Comparison of ENCODE assay signal across 11 cellular contexts in genomic region chr5:172985596-172985995, GRCh38. TPM values are rescaled to one million over a fixed set of nuclear protein-coding genes. Genes with fewer than 3 reads are reported as not detected.
A peak's percentile ranks its signal among the peaks of the same experiment; 100 is the strongest.
DNase-seq lines count a peak whose midpoint lies in the region; ATAC-seq and TF ChIP-seq lines count a peak whose summit lies in the region.
"Had no signal": no experiment of that assay in that cellular context is flagged by ENCODE, and none has a peak within 500 bp of the region (broad histone marks: within the 10 kb centered on the region; RNA-seq: fewer than 3 reads in every experiment).

No MANE protein-coding gene starts in this region.

- H2BK5ac ChIP-seq in IMR-90 (ENCODE audit: low read depth, low read length, poor library complexity, severe bottlenecking) (no peak overlapping the region), mesendoderm (ENCODE audit: low read length) (no peak overlapping the region)

- ATAC-seq in IMR-90 (ENCODE audit: low read depth): no peak
- no peak for ATAC-seq in HG03521 (IDR thresholded peaks at IDR 0.05; ENCODE audit: unreplicated experiment)

- H3K56ac ChIP-seq in IMR-90 (ENCODE audit: extremely low read depth, insufficient read depth, low read length): no peak overlapping the region
- H3K56ac ChIP-seq in mesendoderm (ENCODE audit: low read length): no peak overlapping the region

- H4K8ac ChIP-seq in IMR-90 (ENCODE audit: low read depth in 2 of 2, low read length in 2 of 2): no peak overlapping the region
- no peak overlapping the region for H4K8ac ChIP-seq in mesendoderm (ENCODE audit: low read depth, low read length)

- H3K36me3 Mint-ChIP-seq in CD4-positive, alpha-beta memory T cell: peaks cover 6 to 36% of the 10 kb centered on the region in 2 donors

- TF ChIP-seq CTCF in IMR-90 (conservative IDR thresholded peaks at IDR 0.05; ENCODE audit: low read depth, low read length): no peak
- TF ChIP-seq CTCF in astrocyte of the cerebellum (IDR thresholded peaks at IDR 0.05; ENCODE audit: low read depth, low read length, missing control alignments): no peak

- peak overlapping the region; percentile 31 to 97 (median 88) for H3K27ac Mint-ChIP-seq in CD4-positive, alpha-beta memory T cell

- peaks cover 10% of the 10 kb centered on the region for H3K36me3 ChIP-seq in CD4-positive, alpha-beta memory T cell (ENCODE audit: insufficient read depth, low read length)
- H3K36me3 ChIP-seq in IMR-90 (ENCODE audit: control insufficient read depth, insufficient read depth, low read length): peaks cover 18% of the 10 kb centered on the region; the same call in 1 of the 2 replicates
- H3K36me3 ChIP-seq in mesendoderm (ENCODE audit: control insufficient read depth, insufficient read depth, low read length): no peaks in the 10 kb centered on the region
- H3K36me3 ChIP-seq: right atrium auricular region had no signal

- peaks cover 24 to 70% (median 47%) of the 10 kb centered on the region in 4 donors for H3K4me1 Mint-ChIP-seq in CD4-positive, alpha-beta memory T cell

- H2AK9ac ChIP-seq in IMR-90 (replicated peaks; ENCODE audit: low read depth, low read length, poor library complexity): no peak overlapping the region

- H4K5ac ChIP-seq in IMR-90 (ENCODE audit: low read depth, low read length): no peak overlapping the region
- H4K5ac ChIP-seq in mesendoderm (ENCODE audit: low read length): no peak overlapping the region

- dilution Hi-C loops in IMR-90 (cut with HindIII; ENCODE audit: low sequenced_read_pairs, unreplicated experiment): no loop called here

- no peak overlapping the region for H3K18ac ChIP-seq in IMR-90 (ENCODE audit: low read depth, low read length)
- H3K18ac ChIP-seq in mesendoderm (ENCODE audit: low read length): no peak overlapping the region

- peaks cover 27% of the 10 kb centered on the region; the same call in 1 of the 2 replicates for H4K20me1 ChIP-seq in IMR-90 (ENCODE audit: insufficient read depth, low read length)

- TF ChIP-seq POLR2A in IMR-90 (IDR thresholded peaks at IDR 0.05; ENCODE audit: low read depth, low read length): no peak

- H3K9me3 ChIP-seq in CD4-positive, alpha-beta memory T cell (ENCODE audit: control insufficient read depth in 1 of 2, low read length in 2 of 2): no peaks in the 10 kb centered on the region
- H3K9me3 ChIP-seq in IMR-90 (ENCODE audit: control insufficient read depth, insufficient read depth, low read length): no peaks in the 10 kb centered on the region
- H3K9me3 ChIP-seq: right atrium auricular region, tibial nerve had no signal

- H2AFZ ChIP-seq in IMR-90 (replicated peaks; ENCODE audit: low read length, poor library complexity): no peak overlapping the region

- DNase-seq in CD4-positive, alpha-beta memory T cell: no peak
- DNase-seq in IMR-90 (no peak), astrocyte of the cerebellum (ENCODE audit: low read depth) (no peak), mesendoderm (no peak), COLO829 (ENCODE audit: low spot score) (no peak), ureter (ENCODE audit: low spot score) (no peak), NCI-H345 treated with DMSO at 0.1 percent for 48 hours (lab: John Stamatoyannopoulos, UW; ENCODE audit: unreplicated experiment) (no peak)
- DNase-seq: NCI-H2029 had no signal

- H2BK15ac ChIP-seq in IMR-90 (ENCODE audit: low read depth, low read length) (no peak overlapping the region), mesendoderm (replicated peaks; ENCODE audit: low read depth) (no peak overlapping the region)

- H3K27ac ChIP-seq in CD4-positive, alpha-beta memory T cell (ENCODE audit: low read depth, low read length): peak overlapping the region; percentile 28
- H3K27ac ChIP-seq in IMR-90 (ENCODE audit: insufficient read depth, low read length) (no peak overlapping the region), mesendoderm (ENCODE audit: low read depth, low read length) (no peak overlapping the region)

- no peak for TF ChIP-seq RAD21 in IMR-90 (IDR thresholded peaks at IDR 0.05; ENCODE audit: low read length)

- no peak overlapping the region for H3K23ac ChIP-seq in IMR-90 (ENCODE audit: low read depth, low read length)
- no peak overlapping the region for H3K23ac ChIP-seq in mesendoderm (ENCODE audit: low read length)

- no peaks in the 10 kb centered on the region; the same call in 1 of the 2 replicates for H3K9me1 ChIP-seq in IMR-90 (ENCODE audit: insufficient read depth, low read length)

- BruUV-seq in IMR-90 (replicated peaks; lab: Mats Ljungman, UMichigan): no TSS peak

- no peak overlapping the region for H2BK120ac ChIP-seq in IMR-90 (ENCODE audit: low read depth, low read length)
- no peak overlapping the region for H2BK120ac ChIP-seq in mesendoderm (ENCODE audit: low read depth, low read length)

- POLR2A ChIA-PET in CD4-positive, alpha-beta memory T cell (lab: Charles Lee; ENCODE audit: partially characterized antibody): interaction anchor here (1.1 to 1.8 kb wide), 2 partner anchors 26 to 71 kb away, joined by 3 to 5 read pairs; partner anchors contain the start of gene RPL26L1
- POLR2A ChIA-PET in IMR-90 (lab: Charles Lee; ENCODE audit: unreplicated experiment): no interaction called here

- no peak overlapping the region for H4K91ac ChIP-seq in IMR-90 (ENCODE audit: insufficient read depth, low read depth, low read length)

- H2AK5ac ChIP-seq in IMR-90 (ENCODE audit: low read depth, low read length): no peak overlapping the region
- no peak overlapping the region for H2AK5ac ChIP-seq in mesendoderm (ENCODE audit: low read length)

- peak overlapping the region; percentile 64 for H3K4me2 ChIP-seq in IMR-90 (ENCODE audit: low read depth, low read length)
- H3K4me2 ChIP-seq in mesendoderm (ENCODE audit: low read length): peak overlapping the region; percentile 4

- in situ Hi-C loops in IMR-90 (cut with MboI; ENCODE audit: low sequenced_read_pairs) (no loop called here), astrocyte of the cerebellum (cut with HindIII; ENCODE audit: low sequenced_read_pairs) (no loop called here)

- peak overlapping the region; percentile 65 to 97 (median 79) for H3K4me3 Mint-ChIP-seq in CD4-positive, alpha-beta memory T cell

- H3K4me1 ChIP-seq in CD4-positive, alpha-beta memory T cell (ENCODE audit: insufficient read depth, low read length): peaks cover 55% of the 10 kb centered on the region
- H3K4me1 ChIP-seq in IMR-90 (ENCODE audit: control insufficient read depth, insufficient read depth, low read length) (peaks cover 2% of the 10 kb centered on the region; the same call in 1 of the 2 replicates), mesendoderm (ENCODE audit: control insufficient read depth, low read depth, low read length) (no peaks in the 10 kb centered on the region)

- H3K4ac ChIP-seq in IMR-90 (ENCODE audit: low read depth, low read length): no peak overlapping the region
- no peak overlapping the region for H3K4ac ChIP-seq in mesendoderm (ENCODE audit: low read depth, low read length)

- intact Hi-C loops in CD4-positive, alpha-beta memory T cell (cut with micrococcal nuclease): loop anchor here (2.0 kb wide), 1 partner anchor 49 kb away; no protein-coding TSS in a partner anchor
- intact Hi-C loops in IMR-90 (cut with micrococcal nuclease): loop anchor here (2.0 kb wide), 2 partner anchors 159 to 297 kb away; partner anchors contain the start of gene BNIP1

- no peak overlapping the region; the same call in 1 of the 2 replicates for H3K9ac ChIP-seq in IMR-90 (ENCODE audit: low read depth, low read length)
- H3K9ac ChIP-seq in mesendoderm (ENCODE audit: low read length): no peak overlapping the region

- CTCF ChIA-PET in CD4-positive, alpha-beta memory T cell (lab: Charles Lee; ENCODE audit: partially characterized antibody): interaction anchor here (1.2 to 1.3 kb wide), 2 partner anchors 17 to 630 kb away, joined by 3 read pairs; no protein-coding TSS in a partner anchor
- CTCF ChIA-PET in IMR-90 (lab: Yijun Ruan, JAX): interaction anchor here (1.1 to 1.3 kb wide), 2 partner anchors 77 to 279 kb away, joined by 3 read pairs; no protein-coding TSS in a partner anchor

- peaks cover 31% of the 10 kb centered on the region for H3K79me2 ChIP-seq in mesendoderm (ENCODE audit: control insufficient read depth, insufficient read depth, low read length)

- no peak overlapping the region for H3K14ac ChIP-seq in IMR-90 (replicated peaks; ENCODE audit: low read depth, low read length)

- no peaks in the 10 kb centered on the region for H3K27me3 ChIP-seq in CD4-positive, alpha-beta memory T cell (ENCODE audit: insufficient read depth, low read length)
- H3K27me3 ChIP-seq in IMR-90 (ENCODE audit: control insufficient read depth, insufficient read depth, low read length) (no peaks in the 10 kb centered on the region), mesendoderm (ENCODE audit: insufficient read depth, low read length, poor library complexity) (no peaks in the 10 kb centered on the region)
- H3K27me3 ChIP-seq: right atrium auricular region, tibial nerve had no signal

- no peak overlapping the region for H3K4me3 ChIP-seq in CD4-positive, alpha-beta memory T cell (ENCODE audit: low read length in 2 of 2)
- H3K4me3 ChIP-seq in IMR-90 (ENCODE audit: insufficient read depth, low read depth, low read length) (0 out of 2 replicates have a peak overlapping the region, but pooled peaks have one; percentile 4), astrocyte of the cerebellum (ENCODE audit: low read depth, low read length) (peak overlapping the region; percentile 99), mesendoderm (ENCODE audit: low read length) (no peak overlapping the region)

- no peak overlapping the region for H2BK20ac ChIP-seq in IMR-90 (ENCODE audit: low read depth, low read length)

- H3K79me1 ChIP-seq in IMR-90 (ENCODE audit: low read depth in 1 of 2, low read length in 2 of 2) (peaks cover 14 to 29% of the 10 kb centered on the region in 2 experiments), mesendoderm (ENCODE audit: low read length) (peaks cover 7% of the 10 kb centered on the region)

- H3K27me3 Mint-ChIP-seq in CD4-positive, alpha-beta memory T cell: no peaks in the 10 kb centered on the region

- peaks cover 0 to 2% (median 0%) of the 10 kb centered on the region in 8 donors for H3K9me3 Mint-ChIP-seq in CD4-positive, alpha-beta memory T cell

RNA-seq across cellular contexts. Expression of gene ATP6V0E1, which starts 2.0 kb away (rescaled TPM):
- total RNA-seq in CD4-positive, alpha-beta memory T cell: 100 to 1,000 TPM; 158 TPM
- 100 to 1,000 TPM; 450 to 559 TPM for polyA plus RNA-seq in CD4-positive, alpha-beta memory T cell
- total RNA-seq in IMR-90 (2012; rRNA removed) (277 and 299 TPM in 2 replicates), ureter (208 TPM)
- polyA plus RNA-seq in IMR-90 (2012; rRNA removed): 258 TPM in 2 replicates
- 96.0 and 111 TPM in 2 replicates for polyA plus RNA-seq in IMR-90 (2012; cell fraction: cytosol; rRNA removed)
- 16.9 and 96.8 TPM in 2 replicates for polyA plus RNA-seq in IMR-90 (2012; cell fraction: nucleus; rRNA removed; ENCODE audit: low replicate concordance)
- polyA plus RNA-seq in mesendoderm (2013, experiment 1 of 2): 158 TPM
- polyA plus RNA-seq in mesendoderm (2013, experiment 2 of 2): 151 TPM

RNA-seq across cellular contexts. Expression of gene RPL26L1, which starts 26.4 kb away (rescaled TPM):
- total RNA-seq in CD4-positive, alpha-beta memory T cell: 10 to 100 TPM in 1 of 2 experiments, 1 to 10 TPM in 1; 9.6 to 13.3 TPM
- 10 to 100 TPM; 37.8 TPM for polyA plus RNA-seq in CD4-positive, alpha-beta memory T cell
- total RNA-seq in IMR-90 (2012; rRNA removed) (109 and 118 TPM in 2 replicates), ureter (26.2 TPM)
- 134 and 140 TPM in 2 replicates for polyA plus RNA-seq in IMR-90 (2012; rRNA removed)
- polyA plus RNA-seq in IMR-90 (2012; cell fraction: cytosol; rRNA removed): 54.4 and 111 TPM in 2 replicates
- 60.2 and 86.2 TPM in 2 replicates for polyA plus RNA-seq in IMR-90 (2012; cell fraction: nucleus; rRNA removed; ENCODE audit: low replicate concordance)
- 99.4 TPM for polyA plus RNA-seq in mesendoderm (2013, experiment 1 of 2)
- polyA plus RNA-seq in mesendoderm (2013, experiment 2 of 2): 101 TPM

Comparison
In these comparisons a context has a peak if more than half of its experiments do, and no peak if none do; other contexts are left out.
1. H3K4me3 ChIP-seq: peak in IMR-90 (single experiment) and astrocyte of the cerebellum (single experiment); none in CD4-positive, alpha-beta memory T cell (0 of 2) and mesendoderm (single experiment).